Comparison of ENCODE assay signal across 8 cellular contexts in genomic region chr1:160797861-160798273, GRCh38. TPM values are rescaled to one million over a fixed set of nuclear protein-coding genes. Genes with fewer than 3 reads are reported as not detected.
DNase-seq lines count a peak whose midpoint lies in the region; FAIRE-seq and TF ChIP-seq lines count a peak whose summit lies in the region.

No MANE protein-coding gene starts in this region.

- H3K36me3 ChIP-seq in mammary epithelial cell (ENCODE audit: insufficient read depth, low read length), result no peaks in the 10 kb centered on the region
- no peaks in the 10 kb centered on the region for H3K36me3 ChIP-seq in MG63
- H3K36me3 ChIP-seq in neuronal stem cell (replicated peaks in 1 of 2; ENCODE audit: control insufficient read depth in 2 of 2, insufficient read depth in 2 of 2, low read length in 2 of 2), result no peaks in the 10 kb centered on the region

- H2BK12ac ChIP-seq in neuronal stem cell (ENCODE audit: low read length), result no peak overlapping the region

- H2BK5ac ChIP-seq in neuronal stem cell (ENCODE audit: low read length), result no peak overlapping the region

- no peak overlapping the region for H2AK5ac ChIP-seq in neuronal stem cell (ENCODE audit: low read depth, low read length)

- POLR2A ChIA-PET in activated CD4-positive, alpha-beta T cell treated with anti-CD3 and anti-CD28 coated beads, Interleukin-2, amount 10 ng/mL, durations not matched to agents 7 days and 5 days (lab: Charles Lee), result no interaction called here

- H4K91ac ChIP-seq in neuronal stem cell (ENCODE audit: low read depth, low read length, poor library complexity), result no peak overlapping the region

- H3K4me2 ChIP-seq in mammary epithelial cell (ENCODE audit: insufficient read depth, low read depth, low read length) (no peak overlapping the region), neuronal stem cell (ENCODE audit: insufficient read depth, low read length, poor library complexity, severe bottlenecking) (no peak overlapping the region)

- H2AFZ ChIP-seq in mammary epithelial cell (ENCODE audit: low read depth, low read length) (no peak overlapping the region), neuronal stem cell (ENCODE audit: low read length) (no peak overlapping the region)

- TF ChIP-seq CTCF in mammary epithelial cell (conservative IDR thresholded peaks at IDR 0.05 in 1 of 2, IDR thresholded peaks at IDR 0.05 in 1 of 2; ENCODE audit: extremely low read depth in 1 of 2, insufficient read depth in 1 of 2, low read depth in 1 of 2, low read length in 2 of 2), result no peak

- H3K9me3 Mint-ChIP-seq in activated CD4-positive, alpha-beta T cell treated with anti-CD3 and anti-CD28 coated beads, Interleukin-2, amount 10 ng/mL, durations not matched to agents 7 days and 5 days, result peaks cover 2% of the 10 kb centered on the region

- H4K8ac ChIP-seq in neuronal stem cell (ENCODE audit: low read depth, low read length), result no peak overlapping the region

- no peaks in the 10 kb centered on the region for H3K27me3 Mint-ChIP-seq in activated CD4-positive, alpha-beta T cell treated with anti-CD3 and anti-CD28 coated beads, Interleukin-2, amount 10 ng/mL, durations not matched to agents 7 days and 5 days

- H3K79me2 ChIP-seq in mammary epithelial cell (ENCODE audit: insufficient read depth, low read length), result no peaks in the 10 kb centered on the region

- no peak overlapping the region for H3K4ac ChIP-seq in neuronal stem cell (ENCODE audit: low read length)

- CTCF ChIA-PET in activated CD4-positive, alpha-beta T cell treated with anti-CD3 and anti-CD28 coated beads, Interleukin-2, amount 10 ng/mL, durations not matched to agents 7 days and 5 days (lab: Charles Lee), result interaction anchor here (0.7 to 3.4 kb wide), 20 partner anchors 9 to 180 kb away, joined by 3 to 13 read pairs (median 3); no protein-coding TSS in a partner anchor
- CTCF ChIA-PET in mammary epithelial cell (lab: Charles Lee; ENCODE audit: low non-redundant PET), result interaction anchor here (0.5 kb wide), 1 partner anchor 20 kb away, joined by 3 read pairs; no protein-coding TSS in a partner anchor

- H3K4me1 ChIP-seq in mammary epithelial cell (ENCODE audit: insufficient read depth, low read length) (no peaks in the 10 kb centered on the region), neuronal stem cell (ENCODE audit: control insufficient read depth in 2 of 2, insufficient read depth in 1 of 2, low read depth in 1 of 2, low read length in 2 of 2) (no peaks in the 10 kb centered on the region)

- in situ Hi-C loops in mammary epithelial cell (cut with MboI; ENCODE audit: low sequenced_read_pairs in 2 of 2), result no loop called here

- intact Hi-C loops in mammary epithelial cell (cut with micrococcal nuclease), result no loop called here

- no peak overlapping the region for H3K14ac ChIP-seq in neuronal stem cell (ENCODE audit: low read length)

- no peak overlapping the region for H3K27ac ChIP-seq in mammary epithelial cell (ENCODE audit: insufficient read depth, low read depth, low read length)
- no peak overlapping the region for H3K27ac ChIP-seq in neuronal stem cell (replicated peaks; ENCODE audit: low read length)

- no peak overlapping the region; the same call in none of the 2 replicates for H3K4me3 ChIP-seq in Jurkat, Clone E6-1 (ENCODE audit: low read length)
- H3K4me3 ChIP-seq in mammary epithelial cell (replicated peaks in 1 of 3; ENCODE audit: insufficient read depth in 1 of 3, low read depth in 2 of 3, low read length in 3 of 3), result no peak overlapping the region
- H3K4me3 ChIP-seq in MG63, result no peak overlapping the region
- H3K4me3 ChIP-seq in neuronal stem cell (ENCODE audit: low read length in 2 of 2), result no peak overlapping the region

- peaks cover 50% of the 10 kb centered on the region for H3K36me3 Mint-ChIP-seq in activated CD4-positive, alpha-beta T cell treated with anti-CD3 and anti-CD28 coated beads, Interleukin-2, amount 10 ng/mL, durations not matched to agents 7 days and 5 days (ENCODE audit: low read depth)

- H2BK120ac ChIP-seq in neuronal stem cell (ENCODE audit: low read depth, low read length), result no peak overlapping the region

- dilution Hi-C loops in mammary epithelial cell (cut with HindIII; ENCODE audit: low sequenced_read_pairs), result no loop called here

- no peaks in the 10 kb centered on the region for H3K79me1 ChIP-seq in neuronal stem cell (ENCODE audit: low read depth, low read length)

- no peaks in the 10 kb centered on the region for H4K20me1 ChIP-seq in mammary epithelial cell (ENCODE audit: insufficient read depth, low read length)

- peak overlapping the region; percentile 86 for H3K4me3 Mint-ChIP-seq in activated CD4-positive, alpha-beta T cell treated with anti-CD3 and anti-CD28 coated beads, Interleukin-2, amount 10 ng/mL, durations not matched to agents 7 days and 5 days

- H2BK15ac ChIP-seq in neuronal stem cell (ENCODE audit: low read length), result no peak overlapping the region

- peak; percentile 83 for DNase-seq in Jurkat, Clone E6-1 (ENCODE audit: low read depth, low spot score)
- peak; percentile 77 for DNase-seq in activated CD4-positive, alpha-beta T cell treated with anti-CD3 and anti-CD28 coated beads, Interleukin-2, amount 10 ng/mL, durations not matched to agents 7 days and 5 days
- peak; percentile 75 for DNase-seq in mammary epithelial cell
- peak in 2 of 3 experiments; percentile 42 to 52 for DNase-seq in stimulated activated CD4-positive, alpha-beta T cell treated with anti-CD3 and anti-CD28 coated beads, TNF-alpha, amount 100 ng/mL, for 24 hours (ENCODE audit: low read depth in 3 of 3)
- no peak for DNase-seq in NCI-H510A treated with DMSO at 0.1 percent for 48 hours (lab: John Stamatoyannopoulos, UW)
- no peak for DNase-seq in MG63
- no peak for DNase-seq in neuronal stem cell (ENCODE audit: low spot score)
- DNase-seq in RCC 7860 (ENCODE audit: low spot score), result no peak

- H3K9ac ChIP-seq in mammary epithelial cell (ENCODE audit: insufficient read depth, low read length), result no peak overlapping the region
- no peak overlapping the region for H3K9ac ChIP-seq in neuronal stem cell (ENCODE audit: low read depth, low read length, poor library complexity)

- no peak overlapping the region for H3K18ac ChIP-seq in neuronal stem cell (ENCODE audit: low read length)

- no peaks in the 10 kb centered on the region for H3K9me3 ChIP-seq in mammary epithelial cell (replicated peaks; ENCODE audit: insufficient read depth, low read length)
- no peaks in the 10 kb centered on the region; the same call in 1 of the 2 replicates for H3K9me3 ChIP-seq in MG63
- H3K9me3 ChIP-seq in neuronal stem cell (replicated peaks in 1 of 2; ENCODE audit: control insufficient read depth in 2 of 2, insufficient read depth in 1 of 2, low read depth in 1 of 2, low read length in 2 of 2), result peaks cover 0 to 2% of the 10 kb centered on the region in 2 donors

- H3K23ac ChIP-seq in neuronal stem cell (ENCODE audit: low read depth, low read length, poor library complexity), result no peak overlapping the region

- BruUV-seq in mammary epithelial cell (replicated peaks; lab: Mats Ljungman, UMichigan), result no TSS peak

- H3K4me1 Mint-ChIP-seq in activated CD4-positive, alpha-beta T cell treated with anti-CD3 and anti-CD28 coated beads, Interleukin-2, amount 10 ng/mL, durations not matched to agents 7 days and 5 days, result peaks cover 72% of the 10 kb centered on the region

- FAIRE-seq in RCC 7860 (lab: Jason Lieb, UNC), result no peak

- 22% methylated on average over 4 of the region's 4 CpGs for WGBS in mammary epithelial cell (ENCODE audit: low coverage, missing lambda C conversion rate)
- WGBS in neuronal stem cell (ENCODE audit: extremely low coverage in 2 of 2, insufficient read length in 2 of 2, insufficient replicate concordance in 1 of 2), 2 donors, result no CpG with 5 or more reads among the region's 4 CpGs

- H3K27me3 ChIP-seq in mammary epithelial cell (ENCODE audit: insufficient read depth, low read length) (no peaks in the 10 kb centered on the region), MG63 (no peaks in the 10 kb centered on the region), neuronal stem cell (ENCODE audit: control insufficient read depth in 3 of 3, insufficient read depth in 3 of 3, low read depth in 1 of 3, low read length in 3 of 3) (no peaks in the 10 kb centered on the region)

- peak overlapping the region; percentile 92 for H3K27ac Mint-ChIP-seq in activated CD4-positive, alpha-beta T cell treated with anti-CD3 and anti-CD28 coated beads, Interleukin-2, amount 10 ng/mL, durations not matched to agents 7 days and 5 days

RNA-seq across cellular contexts. Expression of gene LY9, which starts 1.9 kb away (rescaled TPM):
- polyA plus RNA-seq in Jurkat, Clone E6-1 (2012; ENCODE audit: insufficient read depth, insufficient read length), result 22.6 TPM
- total RNA-seq in activated CD4-positive, alpha-beta T cell treated with anti-CD3 and anti-CD28 coated beads, Interleukin-2, amount 10 ng/mL, durations not matched to agents 7 days and 5 days, result 10 to 100 TPM; 45.9 to 49.0 TPM
- not detected for total RNA-seq in mammary epithelial cell
- not detected for polyA plus RNA-seq in mammary epithelial cell
- not detected for polyA minus RNA-seq in mammary epithelial cell
- total RNA-seq in MG63 (2014; rRNA removed; shearing (Covaris generic); ENCODE audit: low replicate concordance), result not detected in 2 replicates
- polyA plus RNA-seq in neuronal stem cell (2013, experiment 1 of 2), result not detected
- not detected for polyA plus RNA-seq in neuronal stem cell (2013, experiment 2 of 2)

RNA-seq across cellular contexts. Expression of gene SLAMF7, which starts 58.8 kb away (rescaled TPM):
- polyA plus RNA-seq in Jurkat, Clone E6-1 (2012; ENCODE audit: insufficient read depth, insufficient read length), result not detected
- 10 to 100 TPM; 12.8 to 13.4 TPM for total RNA-seq in activated CD4-positive, alpha-beta T cell treated with anti-CD3 and anti-CD28 coated beads, Interleukin-2, amount 10 ng/mL, durations not matched to agents 7 days and 5 days
- total RNA-seq in mammary epithelial cell, result 1 to 10 TPM in 1 of 2 donors, under 1 TPM in 1; 0.17 to 7.2 TPM
- 3.0 TPM for polyA plus RNA-seq in mammary epithelial cell
- polyA minus RNA-seq in mammary epithelial cell, result not detected
- total RNA-seq in MG63 (2014; rRNA removed; shearing (Covaris generic); ENCODE audit: low replicate concordance), result not detected in 2 replicates
- polyA plus RNA-seq in neuronal stem cell (2013, experiment 1 of 2), result not detected
- not detected for polyA plus RNA-seq in neuronal stem cell (2013, experiment 2 of 2)

Comparison
In these comparisons a context has a peak if more than half of its experiments do, and no peak if none do; other contexts are left out.
1. DNase-seq: peak in Jurkat, Clone E6-1 (single experiment), activated CD4-positive, alpha-beta T cell treated with anti-CD3 and anti-CD28 coated beads, Interleukin-2, amount 10 ng/mL, durations not matched to agents 7 days and 5 days (single experiment), mammary epithelial cell (single experiment) and stimulated activated CD4-positive, alpha-beta T cell treated with anti-CD3 and anti-CD28 coated beads, TNF-alpha, amount 100 ng/mL, for 24 hours (2 of 3); none in NCI-H510A treated with DMSO at 0.1 percent for 48 hours (single experiment), MG63 (single experiment), neuronal stem cell (single experiment) and RCC 7860 (single experiment).
2. RNA of gene LY9, which starts 1.9 kb away (total RNA-seq): 45.9 to 49.0 TPM in activated CD4-positive, alpha-beta T cell treated with anti-CD3 and anti-CD28 coated beads, Interleukin-2, amount 10 ng/mL, durations not matched to agents 7 days and 5 days; not detected in mammary epithelial cell and not detected in MG63; every median in the first group is over 10 times any median in the second.